Comparison of ENCODE assay signal across 9 cellular contexts in genomic region chr5:154860765-154861164, GRCh38. TPM values are rescaled to one million over a fixed set of nuclear protein-coding genes. Genes with fewer than 3 reads are reported as not detected.
A peak's percentile ranks its signal among the peaks of the same experiment; 100 is the strongest.
DNase-seq lines count a peak whose midpoint lies in the region; ATAC-seq and TF ChIP-seq lines count a peak whose summit lies in the region.
"Had no signal": no experiment of that assay in that cellular context is flagged by ENCODE, and none has a peak within 500 bp of the region (broad histone marks: within the 10 kb centered on the region; RNA-seq: fewer than 3 reads in every experiment).

No MANE protein-coding gene starts in this region.

- peaks cover 74% of the 10 kb centered on the region for H3K79me2 ChIP-seq in mammary epithelial cell (ENCODE audit: insufficient read depth, low read length)
- H3K79me2 ChIP-seq in neural cell (replicated peaks; ENCODE audit: insufficient read depth, low read length), result peaks cover 55% of the 10 kb centered on the region

- H3K36me3 ChIP-seq in CD4-positive, CD25-positive, alpha-beta regulatory T cell (ENCODE audit: control insufficient read depth, insufficient read depth, low read length), result peaks cover 23% of the 10 kb centered on the region
- peaks cover 4% of the 10 kb centered on the region for H3K36me3 ChIP-seq in mammary epithelial cell (ENCODE audit: insufficient read depth, low read length)
- H3K36me3 ChIP-seq in neural cell (ENCODE audit: insufficient read depth, low read length), result no peaks in the 10 kb centered on the region

- TF ChIP-seq EP300 in neural cell (conservative IDR thresholded peaks at IDR 0.05; ENCODE audit: poor library complexity, severe bottlenecking), result no peak

- H3K4me3 Mint-ChIP-seq in CD4-positive, CD25-positive, alpha-beta regulatory T cell, result peak overlapping the region; percentile 92 to 96 (median 94)

- no peaks in the 10 kb centered on the region for H4K20me1 ChIP-seq in mammary epithelial cell (ENCODE audit: insufficient read depth, low read length)
- no peaks in the 10 kb centered on the region for H4K20me1 ChIP-seq in neural cell (ENCODE audit: insufficient read depth)

- H3K4me1 Mint-ChIP-seq in CD4-positive, CD25-positive, alpha-beta regulatory T cell, result peaks cover 22 to 64% (median 47%) of the 10 kb centered on the region in 4 donors

- H3K36me3 Mint-ChIP-seq in CD4-positive, CD25-positive, alpha-beta regulatory T cell, result peaks cover 25% of the 10 kb centered on the region

- H3K4me1 ChIP-seq in CD4-positive, CD25-positive, alpha-beta regulatory T cell (ENCODE audit: control insufficient read depth, insufficient read depth, low read length, poor library complexity, severe bottlenecking), result peaks cover 54% of the 10 kb centered on the region
- peaks cover 17% of the 10 kb centered on the region for H3K4me1 ChIP-seq in mammary epithelial cell (ENCODE audit: insufficient read depth, low read length)

- ATAC-seq in CD4-positive, CD25-positive, alpha-beta regulatory T cell (ENCODE audit: low read depth in 2 of 2), result no peak

- TF ChIP-seq RAD21 in neural cell (conservative IDR thresholded peaks at IDR 0.05), result no peak

- dilution Hi-C loops in mammary epithelial cell (cut with HindIII; ENCODE audit: low sequenced_read_pairs), result no loop called here

- 63% methylated on average over 4 of the region's 4 CpGs for WGBS in mammary epithelial cell (ENCODE audit: low coverage, missing lambda C conversion rate)

- CTCF ChIA-PET in mammary epithelial cell (lab: Charles Lee; ENCODE audit: low non-redundant PET), result no interaction called here

- no peaks in the 10 kb centered on the region for H3K27me3 Mint-ChIP-seq in CD4-positive, CD25-positive, alpha-beta regulatory T cell

- intact Hi-C loops in mammary epithelial cell (cut with micrococcal nuclease), result no loop called here

- peak overlapping the region; percentile 99 for H3K27ac ChIP-seq in CD4-positive, CD25-positive, alpha-beta regulatory T cell (ENCODE audit: insufficient read depth, low read length, poor library complexity, severe bottlenecking)
- no peak overlapping the region for H3K27ac ChIP-seq in mammary epithelial cell (ENCODE audit: insufficient read depth, low read depth, low read length)
- no peak overlapping the region for H3K27ac ChIP-seq in neural cell (ENCODE audit: low read length)

- in situ Hi-C loops in mammary epithelial cell (cut with MboI; ENCODE audit: low sequenced_read_pairs in 2 of 2), result no loop called here

- peak overlapping the region; percentile 97 for H3K4me3 ChIP-seq in CD4-positive, CD25-positive, alpha-beta regulatory T cell (ENCODE audit: low read depth, low read length)
- H3K4me3 ChIP-seq in mammary epithelial cell (replicated peaks in 1 of 3; ENCODE audit: insufficient read depth in 1 of 3, low read depth in 2 of 3, low read length in 3 of 3) (peak overlapping the region in 2 of 3 experiments; percentile 29 to 86), neural cell (ENCODE audit: low read length) (peak overlapping the region; percentile 78)

- H3K27me3 ChIP-seq in CD4-positive, CD25-positive, alpha-beta regulatory T cell (ENCODE audit: control insufficient read depth, insufficient read depth, low read length), result no peaks in the 10 kb centered on the region
- H3K27me3 ChIP-seq in mammary epithelial cell (ENCODE audit: insufficient read depth, low read length) (no peaks in the 10 kb centered on the region), neural cell (ENCODE audit: insufficient read depth, low read depth, low read length) (no peaks in the 10 kb centered on the region)

- peaks cover 5% of the 10 kb centered on the region for H3F3A ChIP-seq in neural cell (ENCODE audit: insufficient read depth, low read length, poor library complexity, severe bottlenecking)

- TF ChIP-seq CTCF in mammary epithelial cell (conservative IDR thresholded peaks at IDR 0.05 in 1 of 2, IDR thresholded peaks at IDR 0.05 in 1 of 2; ENCODE audit: extremely low read depth in 1 of 2, insufficient read depth in 1 of 2, low read depth in 1 of 2, low read length in 2 of 2), result no peak
- no peak for TF ChIP-seq CTCF in neural cell (IDR thresholded peaks at IDR 0.05; ENCODE audit: poor library complexity, severe bottlenecking)

- no peaks in the 10 kb centered on the region for H3K9me3 Mint-ChIP-seq in CD4-positive, CD25-positive, alpha-beta regulatory T cell

- no peaks in the 10 kb centered on the region for H3K9me3 ChIP-seq in CD4-positive, CD25-positive, alpha-beta regulatory T cell (ENCODE audit: control insufficient read depth in 2 of 2, low read length in 2 of 2)
- no peaks in the 10 kb centered on the region for H3K9me3 ChIP-seq in mammary epithelial cell (replicated peaks; ENCODE audit: insufficient read depth, low read length)
- H3K9me3 ChIP-seq in neural cell (ENCODE audit: low read length), result no peaks in the 10 kb centered on the region

- no peaks in the 10 kb centered on the region for H3K9me2 ChIP-seq in neural cell (ENCODE audit: insufficient read depth, low read length)

- H2AFZ ChIP-seq in mammary epithelial cell (ENCODE audit: low read depth, low read length) (no peak overlapping the region), neural cell (ENCODE audit: low read depth, low read length) (no peak overlapping the region)

- no TSS peak for BruUV-seq in mammary epithelial cell (replicated peaks; lab: Mats Ljungman, UMichigan)

- peak overlapping the region; percentile 72 to 100 (median 98) for H3K27ac Mint-ChIP-seq in CD4-positive, CD25-positive, alpha-beta regulatory T cell

- H3K4me2 ChIP-seq in mammary epithelial cell (ENCODE audit: insufficient read depth, low read depth, low read length) (peak overlapping the region; percentile 85), neural cell (ENCODE audit: low read length) (peak overlapping the region; percentile 64)

- H3K9ac ChIP-seq in mammary epithelial cell (ENCODE audit: insufficient read depth, low read length) (no peak overlapping the region), neural cell (ENCODE audit: low read length) (peak overlapping the region; percentile 96)

- peak in 1 of 3 donors; percentile 27 for DNase-seq in CD4-positive, CD25-positive, alpha-beta regulatory T cell
- peak; percentile 81 for DNase-seq in MV-4-11 (lab: John Stamatoyannopoulos, UW)
- DNase-seq in mammary epithelial cell, result no peak
- no peak for DNase-seq in SHP77 (lab: John Stamatoyannopoulos, UW)
- no peak for DNase-seq in ureter (ENCODE audit: low spot score)
- DNase-seq in NCI-H748 (lab: John Stamatoyannopoulos, UW; ENCODE audit: unreplicated experiment), result no peak
- DNase-seq in NCI-H69 (lab: John Stamatoyannopoulos, UW), result no peak
- DNase-seq: stimulated activated CD4-positive, alpha-beta T cell treated with anti-CD3 and anti-CD28 coated beads, Interleukin-2, amount 100 ng/mL, for 48 hours had no signal

TF ChIP-seq in neural cell, 6 proteins besides CTCF, POLR2A, EP300 and RAD21:
- TF ChIP-seq EZH2 (IDR thresholded peaks at IDR 0.05; ENCODE audit: borderline replicate concordance, insufficient read depth, low read length, poor library complexity, severe bottlenecking), result no peak
- no peak for TF ChIP-seq REST (IDR thresholded peaks at IDR 0.05; ENCODE audit: borderline replicate concordance)
- TF ChIP-seq MXI1 (conservative IDR thresholded peaks at IDR 0.05; ENCODE audit: poor library complexity, severe bottlenecking), result no peak
- TF ChIP-seq SMC3 (conservative IDR thresholded peaks at IDR 0.05; ENCODE audit: poor library complexity), result no peak
- no peak for TF ChIP-seq TAF1 (IDR thresholded peaks at IDR 0.05; ENCODE audit: low read depth)
- no peak for TF ChIP-seq POLR2AphosphoS5 (IDR thresholded peaks at IDR 0.05)

RNA-seq across cellular contexts. Expression of gene CNOT8, which starts 2.3 kb away (rescaled TPM):
- total RNA-seq in CD4-positive, CD25-positive, alpha-beta regulatory T cell, result 121 TPM
- 100 to 1,000 TPM; 173 to 199 (median 184) TPM for polyA plus RNA-seq in CD4-positive, CD25-positive, alpha-beta regulatory T cell
- total RNA-seq in mammary epithelial cell (10 to 100 TPM; 32.3 to 39.0 TPM), ureter (39.2 TPM)
- polyA plus RNA-seq in mammary epithelial cell (35.6 TPM), neural cell (146 and 153 TPM in 2 replicates)
- polyA minus RNA-seq in mammary epithelial cell (28.7 TPM), neural cell (100 and 110 TPM in 2 replicates)

RNA-seq across cellular contexts. Expression of gene FAXDC2, which starts 10.4 kb away (rescaled TPM):
- 4.0 TPM for total RNA-seq in CD4-positive, CD25-positive, alpha-beta regulatory T cell
- under 1 TPM in 2 of 4 donors, not detected in 2; 0.21 to 0.40 TPM for polyA plus RNA-seq in CD4-positive, CD25-positive, alpha-beta regulatory T cell
- 1 to 10 TPM in 1 of 2 donors, under 1 TPM in 1; 0.64 to 2.5 TPM for total RNA-seq in mammary epithelial cell
- 1.4 TPM for polyA plus RNA-seq in mammary epithelial cell
- not detected for polyA minus RNA-seq in mammary epithelial cell
- 0.12 TPM in 1 of 2 replicates, not detected in the other for polyA plus RNA-seq in neural cell
- 0.49 TPM in 1 of 2 replicates, not detected in the other for polyA minus RNA-seq in neural cell
- total RNA-seq in ureter, result 15.0 TPM
